Comparison of ENCODE assay signal across 24 cellular contexts in the genomic region with DNA sequence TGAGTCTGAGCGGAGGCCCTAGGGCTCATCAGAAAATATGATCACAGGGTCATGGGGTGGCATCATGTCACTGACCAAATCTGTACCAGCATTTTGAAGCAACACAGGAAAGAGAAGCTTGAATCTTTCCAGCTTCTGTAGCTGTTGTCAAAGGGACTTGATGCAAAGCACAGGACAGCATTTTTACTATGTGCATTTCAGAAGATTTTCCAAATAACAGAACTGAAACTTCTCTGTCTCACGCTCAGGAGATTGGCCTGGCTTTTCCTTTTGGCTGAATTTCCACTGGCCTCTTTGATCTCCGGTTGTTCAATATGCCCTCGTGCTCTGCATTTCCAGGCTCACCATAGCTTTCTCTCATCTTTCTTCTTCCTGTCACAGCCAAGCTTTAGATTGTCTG.
"Had no signal": no experiment of that assay in that cellular context is flagged by ENCODE, and none has a peak within 500 bp of the region (broad histone marks: within the 10 kb centered on the region; RNA-seq: fewer than 3 reads in every experiment).

No MANE protein-coding gene starts in this region.

- DNase-seq: activated CD4-positive, alpha-beta T cell treated with anti-CD3 and anti-CD28 coated beads for 36 hours; activated CD4-positive, CD25-positive, alpha-beta regulatory T cell; activated CD8-positive, alpha-beta memory T cell treated with anti-CD3 and anti-CD28 coated beads, Interleukin-2, amount 10 ng/mL, durations not matched to agents 7 days and 5 days; activated CD8-positive, alpha-beta T cell treated with anti-CD3 and anti-CD28 coated beads, Interleukin-2, amount 10 ng/mL, durations not matched to agents 7 days and 5 days; activated naive CD4-positive, alpha-beta T cell; activated T-cell treated with anti-CD3 and anti-CD28 coated beads, Interleukin-2, amount 50 U/mL, for 48 hours; anterior cingulate cortex; cerebellar nuclear complex; colonic mucosa; dorsolateral prefrontal cortex; effector memory CD4-positive, alpha-beta T cell; gastrocnemius medialis; left colon; natural killer cell; posterior cingulate gyrus; right cardiac atrium; stimulated activated CD4-positive, alpha-beta T cell treated with anti-CD3 and anti-CD28 coated beads, Interleukin-12 subunit alpha, Interleukin-12 subunit beta, amount 100 ng/mL, for 4 hours; stimulated activated CD4-positive, alpha-beta T cell treated with anti-CD3 and anti-CD28 coated beads, Interleukin-4, amount 100 ng/mL, for 1 hour; stimulated activated naive CD8-positive, alpha-beta T cell treated with anti-CD3 and anti-CD28 coated beads, Interleukin-15, amount 100 ng/mL, for 72 hours; substantia nigra; T-helper 1 cell had no signal

- H3K27ac ChIP-seq: colonic mucosa, gastrocnemius medialis, hepatocyte, vagina had no signal

- H3K9me3 ChIP-seq: colonic mucosa, gastrocnemius medialis, vagina had no signal

- H3K27me3 ChIP-seq: colonic mucosa, dorsolateral prefrontal cortex, gastrocnemius medialis, hepatocyte, vagina had no signal

- H3K36me3 ChIP-seq: colonic mucosa, gastrocnemius medialis, vagina had no signal

- H3K4me3 ChIP-seq: colonic mucosa, dorsolateral prefrontal cortex, gastrocnemius medialis, hepatocyte, vagina had no signal

- H3K4me1 ChIP-seq: colonic mucosa, gastrocnemius medialis, vagina had no signal

- ATAC-seq: activated CD4-positive, alpha-beta T cell treated with anti-CD3 and anti-CD28 coated beads for 36 hours; activated CD8-positive, alpha-beta memory T cell treated with anti-CD3 and anti-CD28 coated beads, Interleukin-2, amount 10 ng/mL, durations not matched to agents 7 days and 5 days; activated CD8-positive, alpha-beta T cell treated with anti-CD3 and anti-CD28 coated beads, Interleukin-2, amount 10 ng/mL, durations not matched to agents 7 days and 5 days; gastrocnemius medialis; left colon; natural killer cell; stimulated activated effector memory CD8-positive, alpha-beta T cell treated with anti-CD3 and anti-CD28 coated beads, Interleukin-12 subunit alpha, Interleukin-12 subunit beta, amount 100 ng/mL, for 72 hours; stimulated activated naive CD8-positive, alpha-beta T cell treated with anti-CD3 and anti-CD28 coated beads, Interleukin-15, amount 100 ng/mL, for 72 hours had no signal
